ENCODE assay signal across 33 cellular contexts in genomic region chr9:105037139-105037538, GRCh38.
"Had no signal": no experiment of that assay in that cellular context is flagged by ENCODE, and none has a peak within 500 bp of the region (broad histone marks: within the 10 kb centered on the region; RNA-seq: fewer than 3 reads in every experiment).

No MANE protein-coding gene starts in this region.

- ATAC-seq: activated naive CD4-positive, alpha-beta T cell treated with anti-CD3 and anti-CD28 coated beads, Interleukin-2, amount 50 U/mL, for 72 hours; activated naive CD8-positive, alpha-beta T cell treated with anti-CD3 and anti-CD28 coated beads, Interleukin-2, amount 50 U/mL, for 24 hours; activated T-cell treated with anti-CD3 and anti-CD28 coated beads, Interleukin-2, amount 50 U/mL, for 4 hours; activated T-cell treated with anti-CD3 and anti-CD28 coated beads, Interleukin-2, amount 50 U/mL, for 72 hours; activated T-helper 17 cell treated with anti-CD3 and anti-CD28 coated beads, Interleukin-2, amount 50 U/mL, for 72 hours; body of pancreas had no signal

- H3K4me3 ChIP-seq: adrenal gland, ascending aorta, body of pancreas, breast epithelium, cardiac muscle cell had no signal

- H3K27me3 ChIP-seq: adrenal gland, ascending aorta, body of pancreas, brain microvascular endothelial cell, breast epithelium, cardiac muscle cell had no signal

- H3K27ac ChIP-seq: adrenal gland, ascending aorta, body of pancreas, brain microvascular endothelial cell, breast epithelium, cardiac muscle cell had no signal

- H3K4me1 ChIP-seq: adrenal gland, ascending aorta, body of pancreas, breast epithelium had no signal

- H3K36me3 ChIP-seq: adrenal gland, ascending aorta, brain microvascular endothelial cell, breast epithelium, cardiac muscle cell had no signal

- DNase-seq: activated effector memory CD4-positive, alpha-beta T cell treated with anti-CD3 and anti-CD28 coated beads, Interleukin-2, amount 50 U/mL, for 16 hours; activated effector memory CD4-positive, alpha-beta T cell treated with Interleukin-2 at 50 U/mL for 16 hours; activated gamma-delta T cell; activated gamma-delta T cell treated with Interleukin-2 at 50 U/mL for 16 hours; activated naive CD4-positive, alpha-beta T cell; activated naive CD4-positive, alpha-beta T cell treated with anti-CD3 and anti-CD28 coated beads for 36 hours; activated naive CD4-positive, alpha-beta T cell treated with anti-CD3 and anti-CD28 coated beads, Interleukin-2, amount 10 ng/mL, durations not matched to agents 7 days and 5 days; activated naive CD4-positive, alpha-beta T cell treated with anti-CD3 and anti-CD28 coated beads, Interleukin-2, amount 50 U/mL, for 16 hours; activated naive CD4-positive, alpha-beta T cell treated with Interleukin-2 at 50 U/mL for 16 hours; activated naive CD8-positive, alpha-beta T cell treated with anti-CD3 and anti-CD28 coated beads for 36 hours; activated naive CD8-positive, alpha-beta T cell treated with anti-CD3 and anti-CD28 coated beads, Interleukin-2, amount 10 ng/mL, durations not matched to agents 7 days and 5 days; activated naive CD8-positive, alpha-beta T cell treated with anti-CD3 and anti-CD28 coated beads, Interleukin-2, amount 50 U/mL, for 24 hours; activated T-cell treated with anti-CD3 and anti-CD28 coated beads, Interleukin-2, amount 50 U/mL, for 24 hours; activated T-cell treated with anti-CD3 and anti-CD28 coated beads, Interleukin-2, amount 50 U/mL, for 4 hours; activated T-cell treated with anti-CD3 and anti-CD28 coated beads, Interleukin-2, amount 50 U/mL, for 48 hours; activated T-cell treated with anti-CD3 and anti-CD28 coated beads, Interleukin-2, amount 50 U/mL, for 72 hours; adrenal gland; amniotic stem cell; amygdala; anterior cingulate cortex; aorta; body of pancreas; brain microvascular endothelial cell; caudate nucleus; central memory CD4-positive, alpha-beta T cell; cerebellar nuclear complex had no signal

- H3K9me3 ChIP-seq: adrenal gland, ascending aorta, body of pancreas had no signal

- FAIRE-seq: astrocyte, bronchial epithelial cell had no signal
